9 cellular contexts compared by ENCODE assay signal in the genomic region with DNA sequence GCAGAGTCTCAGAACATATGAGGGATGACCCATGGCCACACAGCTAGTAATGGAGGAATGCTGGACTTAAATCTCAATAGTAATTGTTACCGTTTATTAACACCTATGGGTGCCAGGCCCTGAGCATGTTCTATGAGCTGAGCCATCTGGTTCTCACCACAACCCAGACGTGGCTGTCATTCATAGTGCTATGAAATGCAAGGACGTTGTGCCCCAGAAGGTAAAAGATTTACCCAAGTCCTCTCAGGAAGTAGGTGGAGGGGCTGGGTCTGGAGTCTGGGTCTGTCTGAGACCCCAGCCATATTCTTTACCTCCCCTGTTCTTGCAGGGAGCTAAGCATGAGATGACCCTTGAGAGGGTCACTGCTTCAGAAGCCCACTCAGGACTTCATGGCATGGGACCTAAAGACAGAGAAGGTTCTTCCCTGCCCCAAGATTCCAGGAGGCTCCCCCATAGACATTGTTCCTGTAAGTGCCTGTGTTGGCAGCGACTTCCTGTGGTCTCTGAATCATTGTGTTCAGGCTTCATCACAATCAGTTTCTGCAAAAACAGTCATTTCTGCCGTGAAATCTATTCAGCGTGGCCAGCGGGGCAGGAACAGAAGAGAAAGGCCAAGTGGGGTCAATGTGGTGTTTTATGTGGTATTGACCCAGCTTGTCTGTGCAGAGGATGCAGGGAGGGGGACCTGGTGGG.
DNase-seq lines count a peak whose midpoint lies in the region; ATAC-seq and TF ChIP-seq lines count a peak whose summit lies in the region.
"Had no signal": no experiment of that assay in that cellular context is flagged by ENCODE, and none has a peak within 500 bp of the region (broad histone marks: within the 10 kb centered on the region; RNA-seq: fewer than 3 reads in every experiment).

No MANE protein-coding gene starts in this region.

- DNase-seq in activated CD8-positive, alpha-beta memory T cell treated with anti-CD3 and anti-CD28 coated beads, Interleukin-2, amount 10 ng/mL, durations not matched to agents 7 days and 5 days: peak; percentile 82
- DNase-seq in activated CD8-positive, alpha-beta memory T cell treated with anti-CD3 and anti-CD28 coated beads for 24 hours: no peak
- DNase-seq in astrocyte of the spinal cord (ENCODE audit: low read depth, low spot score) (peak; percentile 95), SW480 (ENCODE audit: low spot score) (no peak)
- DNase-seq: pancreas had no signal

- no peak for TF ChIP-seq CTCF in astrocyte of the spinal cord (IDR thresholded peaks at IDR 0.05; ENCODE audit: low read depth, low read length)

- H3K4me3 ChIP-seq in astrocyte of the spinal cord (ENCODE audit: low read depth, low read length): no peak overlapping the region
- no peak overlapping the region for H3K4me3 ChIP-seq in skin epidermis
- H3K4me3 ChIP-seq: pancreas had no signal

- H3K36me3 Mint-ChIP-seq in activated CD8-positive, alpha-beta memory T cell treated with anti-CD3 and anti-CD28 coated beads, Interleukin-2, amount 10 ng/mL, durations not matched to agents 7 days and 5 days: peaks cover 1% of the 10 kb centered on the region

- CTCF ChIA-PET in activated CD8-positive, alpha-beta memory T cell treated with anti-CD3 and anti-CD28 coated beads, Interleukin-2, amount 10 ng/mL, durations not matched to agents 7 days and 5 days (lab: Charles Lee): interaction anchor here (0.8 kb wide), 1 partner anchor 23 kb away, joined by 3 read pairs; no protein-coding TSS in a partner anchor

- no peak overlapping the region for H3K4me3 Mint-ChIP-seq in activated CD8-positive, alpha-beta memory T cell treated with anti-CD3 and anti-CD28 coated beads, Interleukin-2, amount 10 ng/mL, durations not matched to agents 7 days and 5 days

- H3K27me3 Mint-ChIP-seq in activated CD8-positive, alpha-beta memory T cell treated with anti-CD3 and anti-CD28 coated beads, Interleukin-2, amount 10 ng/mL, durations not matched to agents 7 days and 5 days: peaks cover 2% of the 10 kb centered on the region

- peak overlapping the region in 11 of 21 experiments; percentile 37 to 83 (median 69) for H3K27ac ChIP-seq in skin epidermis
- H3K27ac ChIP-seq: pancreas had no signal

- peaks cover 52% of the 10 kb centered on the region for H3K4me1 Mint-ChIP-seq in activated CD8-positive, alpha-beta memory T cell treated with anti-CD3 and anti-CD28 coated beads, Interleukin-2, amount 10 ng/mL, durations not matched to agents 7 days and 5 days

- in situ Hi-C loops in astrocyte of the spinal cord (cut with HindIII; ENCODE audit: low sequenced_read_pairs): loop anchor here (25.0 kb wide), 1 partner anchor 474 kb away; the partner anchor contains the start of genes MECR and PTPRU

- no peaks in the 10 kb centered on the region for H3K9me3 Mint-ChIP-seq in activated CD8-positive, alpha-beta memory T cell treated with anti-CD3 and anti-CD28 coated beads, Interleukin-2, amount 10 ng/mL, durations not matched to agents 7 days and 5 days (ENCODE audit: low read depth)

- peak overlapping the region; percentile 77 for H3K27ac Mint-ChIP-seq in activated CD8-positive, alpha-beta memory T cell treated with anti-CD3 and anti-CD28 coated beads, Interleukin-2, amount 10 ng/mL, durations not matched to agents 7 days and 5 days

- peak; percentile 68 for ATAC-seq in activated CD8-positive, alpha-beta memory T cell treated with anti-CD3 and anti-CD28 coated beads, Interleukin-2, amount 10 ng/mL, durations not matched to agents 7 days and 5 days
- ATAC-seq in HG03571 (IDR thresholded peaks at IDR 0.05; ENCODE audit: unreplicated experiment) (peak; percentile 55), HG02763 (IDR thresholded peaks at IDR 0.05; ENCODE audit: unreplicated experiment) (no peak), HG03378 (IDR thresholded peaks at IDR 0.05; ENCODE audit: unreplicated experiment) (no peak)

Comparison
In these comparisons a context has a peak if more than half of its experiments do, and no peak if none do; other contexts are left out.
1. DNase-seq: peak in activated CD8-positive, alpha-beta memory T cell treated with anti-CD3 and anti-CD28 coated beads, Interleukin-2, amount 10 ng/mL, durations not matched to agents 7 days and 5 days (single experiment) and astrocyte of the spinal cord (single experiment); none in activated CD8-positive, alpha-beta memory T cell treated with anti-CD3 and anti-CD28 coated beads for 24 hours (single experiment) and SW480 (single experiment).
2. ATAC-seq: peak in activated CD8-positive, alpha-beta memory T cell treated with anti-CD3 and anti-CD28 coated beads, Interleukin-2, amount 10 ng/mL, durations not matched to agents 7 days and 5 days (single experiment) and HG03571 (single experiment); none in HG02763 (single experiment) and HG03378 (single experiment).